ENCODE assay signal across 8 cellular contexts in the genomic region with DNA sequence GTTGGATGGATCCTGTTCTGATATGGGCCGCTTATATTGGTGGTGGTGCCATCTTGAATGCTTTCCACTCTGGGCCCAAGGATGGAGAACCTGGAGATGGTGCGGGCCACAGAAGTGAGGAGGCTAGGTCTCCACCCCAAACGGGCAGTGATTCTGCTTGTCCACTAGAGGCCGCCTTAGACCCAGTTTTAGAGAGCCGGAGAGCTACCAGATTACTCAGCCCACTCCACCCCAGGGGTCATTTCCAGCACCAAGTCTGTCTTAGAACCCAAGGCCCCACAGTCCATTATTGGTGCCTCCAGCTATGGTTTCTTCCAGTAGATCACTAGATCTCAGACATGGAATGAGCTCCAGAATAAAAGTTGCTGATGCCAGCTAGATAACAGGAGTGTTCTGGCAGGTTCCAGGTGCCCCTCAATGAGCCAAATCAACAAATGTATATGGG. TPM values are rescaled to one million over a fixed set of nuclear protein-coding genes. Genes with fewer than 3 reads are reported as not detected.
DNase-seq lines count a peak whose midpoint lies in the region; ATAC-seq and TF ChIP-seq lines count a peak whose summit lies in the region.

No MANE protein-coding gene starts in this region.

- H3K4me3 ChIP-seq in naive thymus-derived CD4-positive, alpha-beta T cell (ENCODE audit: low read length): no peak overlapping the region

- no peak overlapping the region for H3K27ac ChIP-seq in naive thymus-derived CD4-positive, alpha-beta T cell (ENCODE audit: low read depth, low read length)

- no peaks in the 10 kb centered on the region for H3K36me3 Mint-ChIP-seq in naive thymus-derived CD4-positive, alpha-beta T cell

- peak; percentile 67 for ATAC-seq in HG03139 (IDR thresholded peaks at IDR 0.05; ENCODE audit: unreplicated experiment)
- peak; percentile 93 for ATAC-seq in naive thymus-derived CD4-positive, alpha-beta T cell

- H3K27ac Mint-ChIP-seq in naive thymus-derived CD4-positive, alpha-beta T cell: peak overlapping the region in 3 of 9 donors; percentile 39 to 60 (median 41)

- H3K4me1 Mint-ChIP-seq in naive thymus-derived CD4-positive, alpha-beta T cell: peaks cover 0 to 21% (median 0%) of the 10 kb centered on the region in 7 donors

- intact Hi-C loops in naive thymus-derived CD4-positive, alpha-beta T cell (cut with micrococcal nuclease): loop anchor here (1.0 to 2.0 kb wide), 9 partner anchors 36 to 348 kb away; partner anchors contain the start of gene VCL (in 1 of the 2)

- no peaks in the 10 kb centered on the region for H3K4me1 ChIP-seq in naive thymus-derived CD4-positive, alpha-beta T cell (ENCODE audit: control insufficient read depth in 2 of 2, insufficient read depth in 2 of 2, low read length in 2 of 2)

- H3K9me3 ChIP-seq in naive thymus-derived CD4-positive, alpha-beta T cell (ENCODE audit: control insufficient read depth in 2 of 3, low read length in 3 of 3): no peaks in the 10 kb centered on the region

- no peaks in the 10 kb centered on the region for H3K36me3 ChIP-seq in naive thymus-derived CD4-positive, alpha-beta T cell (ENCODE audit: control insufficient read depth in 2 of 3, insufficient read depth in 3 of 3, low read length in 3 of 3)

- peaks cover 0 to 2% (median 0%) of the 10 kb centered on the region in 5 donors for H3K27me3 Mint-ChIP-seq in naive thymus-derived CD4-positive, alpha-beta T cell

- no peaks in the 10 kb centered on the region for H3K9me3 Mint-ChIP-seq in naive thymus-derived CD4-positive, alpha-beta T cell

- H3K4me3 Mint-ChIP-seq in naive thymus-derived CD4-positive, alpha-beta T cell: no peak overlapping the region

- CTCF ChIA-PET in naive thymus-derived CD4-positive, alpha-beta T cell (lab: Charles Lee): interaction anchor here (0.5 to 13.0 kb wide), 37 partner anchors 8 to 1263 kb away, joined by 3 to 301 read pairs (median 4); no protein-coding TSS in a partner anchor

- no peaks in the 10 kb centered on the region for H3K27me3 ChIP-seq in naive thymus-derived CD4-positive, alpha-beta T cell (ENCODE audit: control insufficient read depth in 2 of 2, insufficient read depth in 2 of 2, low read length in 2 of 2)

- DNase-seq in NK-92 treated with Interleukin-12 subunit alpha and Interleukin-12 subunit beta, amount 100 ng/mL, for 24 hours (lab: John Stamatoyannopoulos, UW): peak; percentile 57
- DNase-seq in NK-92 (lab: John Stamatoyannopoulos, UW; ENCODE audit: unreplicated experiment): no peak
- peak; percentile 56 for DNase-seq in NOMO-1 treated with dmso at 0.1 percent for 144 hours (lab: John Stamatoyannopoulos, UW; ENCODE audit: unreplicated experiment)
- peak; percentile 59 for DNase-seq in activated T-cell treated with anti-CD3 and anti-CD28 coated beads for 24 hours (ENCODE audit: low read depth)
- DNase-seq in erythroblast (lab: John Stamatoyannopoulos, UW): peak; percentile 76 to 85
- peak; percentile 44 to 74 (median 69) for DNase-seq in naive thymus-derived CD4-positive, alpha-beta T cell
- DNase-seq in stimulated activated naive CD4-positive, alpha-beta T cell (lab: John Stamatoyannopoulos, UW): peak; percentile 22 to 75 (median 53)

- TF ChIP-seq POLR2A in erythroblast (IDR thresholded peaks at IDR 0.05; ENCODE audit: low read length): no peak

- POLR2A ChIA-PET in naive thymus-derived CD4-positive, alpha-beta T cell (lab: Charles Lee): interaction anchor here (0.6 to 1.5 kb wide), 3 partner anchors 55 to 149 kb away, joined by 3 to 7 read pairs (median 3); no protein-coding TSS in a partner anchor

RNA-seq across cellular contexts. Expression of gene CAMK2G, which starts 11.8 kb away (rescaled TPM):
- total RNA-seq in naive thymus-derived CD4-positive, alpha-beta T cell: 10 to 100 TPM; 44.6 to 70.9 (median 61.9) TPM
- 1 to 10 TPM; 5.6 to 6.3 TPM for polyA plus RNA-seq in naive thymus-derived CD4-positive, alpha-beta T cell

RNA-seq across cellular contexts. Expression of gene PLAU, which starts 24.8 kb away (rescaled TPM):
- under 1 TPM; 0.42 to 0.97 (median 0.78) TPM for total RNA-seq in naive thymus-derived CD4-positive, alpha-beta T cell
- not detected for polyA plus RNA-seq in naive thymus-derived CD4-positive, alpha-beta T cell
